Comparison of ENCODE assay signal across 1 cellular context in the genomic region with DNA sequence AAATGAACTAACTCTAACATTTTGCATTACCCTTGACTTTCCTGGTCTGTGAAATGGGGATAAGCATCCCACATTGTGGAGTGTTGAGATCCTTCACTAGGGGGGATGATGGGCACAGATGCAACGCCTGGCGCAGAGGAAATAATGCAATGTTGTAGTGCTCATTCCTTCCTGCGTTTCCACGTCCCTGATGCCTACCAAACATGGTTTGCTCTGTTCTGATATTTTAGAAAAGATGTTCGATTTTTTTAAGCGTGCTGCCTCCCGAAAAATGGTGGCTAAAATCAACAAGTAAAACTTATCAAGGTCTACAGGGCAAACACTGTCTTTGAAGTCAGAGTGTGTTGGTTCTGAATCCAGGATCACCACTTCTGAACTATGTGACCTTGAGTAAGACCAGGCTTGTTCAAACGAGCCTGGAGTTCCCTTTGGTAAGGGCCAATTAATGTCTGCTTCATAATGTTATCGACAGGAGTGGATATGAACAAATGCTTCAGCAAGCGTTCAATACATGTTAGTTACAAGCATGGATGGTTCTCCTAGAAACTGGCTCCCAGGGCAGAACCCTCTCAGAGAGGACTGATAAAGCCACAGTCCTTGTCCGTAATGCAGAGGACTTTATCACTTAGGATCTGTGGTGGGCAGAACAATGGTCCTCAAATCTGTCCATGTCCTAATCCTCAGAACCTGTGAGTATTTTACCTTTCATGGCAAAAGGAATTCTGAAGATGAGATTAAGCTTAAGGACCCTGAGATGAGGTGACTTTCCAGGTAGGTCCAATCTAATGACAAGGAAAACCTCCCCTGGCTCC.
TF ChIP-seq lines count a peak whose summit lies in the region.

No MANE protein-coding gene starts in this region.

TF ChIP-seq in HepG2, 621 proteins besides CTCF, POLR2A, EP300 and RAD21 (continued from another document and continues in another):
- TF ChIP-seq THAP9 (CRISPR knock-in tag; IDR thresholded peaks at IDR 0.05; ENCODE audit: borderline replicate concordance) (no peak), TCF12 (IDR thresholded peaks at IDR 0.05) (no peak), TCF12 (CRISPR knock-in tag; IDR thresholded peaks at IDR 0.05) (no peak), ARNTL (CRISPR knock-in tag; IDR thresholded peaks at IDR 0.05) (no peak), MBD4 (IDR thresholded peaks at IDR 0.05; ENCODE audit: borderline replicate concordance, low read length) (no peak), ARNT2 (CRISPR knock-in tag; IDR thresholded peaks at IDR 0.05; ENCODE audit: low read depth) (no peak), SP5 (CRISPR knock-in tag; IDR thresholded peaks at IDR 0.05; ENCODE audit: borderline replicate concordance, low read depth) (peak; percentile 58; the same call in 1 of the 2 replicates), RFXANK (CRISPR knock-in tag; IDR thresholded peaks at IDR 0.05) (no peak), MTF1 (CRISPR knock-in tag; IDR thresholded peaks at IDR 0.05) (no peak), ZNF816 (CRISPR knock-in tag; IDR thresholded peaks at IDR 0.05; ENCODE audit: borderline replicate concordance) (no peak), SSRP1 (CRISPR knock-in tag; IDR thresholded peaks at IDR 0.05) (peak; percentile 82; the same call in 1 of the 2 replicates), ZNF225 (CRISPR knock-in tag; IDR thresholded peaks at IDR 0.05) (no peak), ZSCAN5A (CRISPR knock-in tag; IDR thresholded peaks at IDR 0.05; ENCODE audit: borderline replicate concordance) (no peak), CCDC6 (CRISPR knock-in tag; IDR thresholded peaks at IDR 0.05) (no peak), ZNF12 (CRISPR knock-in tag; IDR thresholded peaks at IDR 0.05) (peak; percentile 49; the same call in 1 of the 2 replicates), YEATS4 (CRISPR knock-in tag; IDR thresholded peaks at IDR 0.05; ENCODE audit: borderline replicate concordance) (no peak), TFDP1 (CRISPR knock-in tag; IDR thresholded peaks at IDR 0.05; ENCODE audit: borderline replicate concordance) (no peak), ZBTB7A (CRISPR knock-in tag; IDR thresholded peaks at IDR 0.05) (no peak), ZNF567 (CRISPR knock-in tag; IDR thresholded peaks at IDR 0.05; ENCODE audit: borderline replicate concordance) (no peak), ARID3A (IDR thresholded peaks at IDR 0.05; ENCODE audit: low read depth, low read length) (0 out of 2 replicates have a peak, but pooled peaks have one; percentile 41), SRSF4 (IDR thresholded peaks at IDR 0.05; ENCODE audit: low read depth, low read length, poor library complexity, severe bottlenecking) (no peak), ZFP62 (CRISPR knock-in tag; IDR thresholded peaks at IDR 0.05) (no peak), ZNF274 (CRISPR knock-in tag; IDR thresholded peaks at IDR 0.05) (no peak; the same call in 1 of the 2 replicates), ETS1 (CRISPR knock-in tag; IDR thresholded peaks at IDR 0.05) (no peak), CHCHD3 (CRISPR knock-in tag; IDR thresholded peaks at IDR 0.05) (no peak), ZNF792 (CRISPR knock-in tag; IDR thresholded peaks at IDR 0.05) (0 out of 2 replicates have a peak, but pooled peaks have one; percentile 17), NR1H2 (CRISPR knock-in tag; IDR thresholded peaks at IDR 0.05; ENCODE audit: borderline replicate concordance, low read depth) (no peak), ZNF263 (CRISPR knock-in tag; IDR thresholded peaks at IDR 0.05) (0 out of 2 replicates have a peak, but pooled peaks have one; percentile 9), FOXP4 (CRISPR knock-in tag; IDR thresholded peaks at IDR 0.05) (peak; percentile 68), XBP1 (CRISPR knock-in tag; IDR thresholded peaks at IDR 0.05) (no peak), KLF6 (CRISPR knock-in tag; IDR thresholded peaks at IDR 0.05) (peak; percentile 18; the same call in 1 of the 2 replicates), ZNF383 (CRISPR knock-in tag; IDR thresholded peaks at IDR 0.05; ENCODE audit: borderline replicate concordance) (no peak), PHF5A (CRISPR knock-in tag; IDR thresholded peaks at IDR 0.05; ENCODE audit: low read depth, unreplicated experiment) (no peak)
- TF ChIP-seq, protein P1, sequence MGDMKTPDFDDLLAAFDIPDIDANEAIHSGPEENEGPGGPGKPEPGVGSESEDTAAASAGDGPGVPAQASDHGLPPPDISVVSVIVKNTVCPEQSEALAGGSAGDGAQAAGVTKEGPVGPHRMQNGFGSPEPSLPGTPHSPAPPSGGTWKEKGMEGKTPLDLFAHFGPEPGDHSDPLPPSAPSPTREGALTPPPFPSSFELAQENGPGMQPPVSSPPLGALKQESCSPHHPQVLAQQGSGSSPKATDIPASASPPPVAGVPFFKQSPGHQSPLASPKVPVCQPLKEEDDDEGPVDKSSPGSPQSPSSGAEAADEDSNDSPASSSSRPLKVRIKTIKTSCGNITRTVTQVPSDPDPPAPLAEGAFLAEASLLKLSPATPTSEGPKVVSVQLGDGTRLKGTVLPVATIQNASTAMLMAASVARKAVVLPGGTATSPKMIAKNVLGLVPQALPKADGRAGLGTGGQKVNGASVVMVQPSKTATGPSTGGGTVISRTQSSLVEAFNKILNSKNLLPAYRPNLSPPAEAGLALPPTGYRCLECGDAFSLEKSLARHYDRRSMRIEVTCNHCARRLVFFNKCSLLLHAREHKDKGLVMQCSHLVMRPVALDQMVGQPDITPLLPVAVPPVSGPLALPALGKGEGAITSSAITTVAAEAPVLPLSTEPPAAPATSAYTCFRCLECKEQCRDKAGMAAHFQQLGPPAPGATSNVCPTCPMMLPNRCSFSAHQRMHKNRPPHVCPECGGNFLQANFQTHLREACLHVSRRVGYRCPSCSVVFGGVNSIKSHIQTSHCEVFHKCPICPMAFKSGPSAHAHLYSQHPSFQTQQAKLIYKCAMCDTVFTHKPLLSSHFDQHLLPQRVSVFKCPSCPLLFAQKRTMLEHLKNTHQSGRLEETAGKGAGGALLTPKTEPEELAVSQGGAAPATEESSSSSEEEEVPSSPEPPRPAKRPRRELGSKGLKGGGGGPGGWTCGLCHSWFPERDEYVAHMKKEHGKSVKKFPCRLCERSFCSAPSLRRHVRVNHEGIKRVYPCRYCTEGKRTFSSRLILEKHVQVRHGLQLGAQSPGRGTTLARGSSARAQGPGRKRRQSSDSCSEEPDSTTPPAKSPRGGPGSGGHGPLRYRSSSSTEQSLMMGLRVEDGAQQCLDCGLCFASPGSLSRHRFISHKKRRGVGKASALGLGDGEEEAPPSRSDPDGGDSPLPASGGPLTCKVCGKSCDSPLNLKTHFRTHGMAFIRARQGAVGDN (CRISPR knock-in tag; IDR thresholded peaks at IDR 0.05): no peak
- TF ChIP-seq, protein P2, sequence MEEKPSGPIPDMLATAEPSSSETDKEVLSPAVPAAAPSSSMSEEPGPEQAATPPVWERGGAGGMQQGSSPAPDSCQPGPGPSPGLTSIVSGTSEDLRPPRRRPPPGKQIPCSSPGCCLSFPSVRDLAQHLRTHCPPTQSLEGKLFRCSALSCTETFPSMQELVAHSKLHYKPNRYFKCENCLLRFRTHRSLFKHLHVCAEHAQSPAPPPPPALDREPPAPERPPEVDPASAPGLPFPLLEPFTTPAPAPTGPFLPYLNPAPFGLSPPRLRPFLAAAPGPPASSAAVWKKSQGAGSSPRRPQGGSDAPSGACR (CRISPR knock-in tag; IDR thresholded peaks at IDR 0.05): 0 out of 2 replicates have a peak, but pooled peaks have one; percentile 13
- TF ChIP-seq, protein P3, sequence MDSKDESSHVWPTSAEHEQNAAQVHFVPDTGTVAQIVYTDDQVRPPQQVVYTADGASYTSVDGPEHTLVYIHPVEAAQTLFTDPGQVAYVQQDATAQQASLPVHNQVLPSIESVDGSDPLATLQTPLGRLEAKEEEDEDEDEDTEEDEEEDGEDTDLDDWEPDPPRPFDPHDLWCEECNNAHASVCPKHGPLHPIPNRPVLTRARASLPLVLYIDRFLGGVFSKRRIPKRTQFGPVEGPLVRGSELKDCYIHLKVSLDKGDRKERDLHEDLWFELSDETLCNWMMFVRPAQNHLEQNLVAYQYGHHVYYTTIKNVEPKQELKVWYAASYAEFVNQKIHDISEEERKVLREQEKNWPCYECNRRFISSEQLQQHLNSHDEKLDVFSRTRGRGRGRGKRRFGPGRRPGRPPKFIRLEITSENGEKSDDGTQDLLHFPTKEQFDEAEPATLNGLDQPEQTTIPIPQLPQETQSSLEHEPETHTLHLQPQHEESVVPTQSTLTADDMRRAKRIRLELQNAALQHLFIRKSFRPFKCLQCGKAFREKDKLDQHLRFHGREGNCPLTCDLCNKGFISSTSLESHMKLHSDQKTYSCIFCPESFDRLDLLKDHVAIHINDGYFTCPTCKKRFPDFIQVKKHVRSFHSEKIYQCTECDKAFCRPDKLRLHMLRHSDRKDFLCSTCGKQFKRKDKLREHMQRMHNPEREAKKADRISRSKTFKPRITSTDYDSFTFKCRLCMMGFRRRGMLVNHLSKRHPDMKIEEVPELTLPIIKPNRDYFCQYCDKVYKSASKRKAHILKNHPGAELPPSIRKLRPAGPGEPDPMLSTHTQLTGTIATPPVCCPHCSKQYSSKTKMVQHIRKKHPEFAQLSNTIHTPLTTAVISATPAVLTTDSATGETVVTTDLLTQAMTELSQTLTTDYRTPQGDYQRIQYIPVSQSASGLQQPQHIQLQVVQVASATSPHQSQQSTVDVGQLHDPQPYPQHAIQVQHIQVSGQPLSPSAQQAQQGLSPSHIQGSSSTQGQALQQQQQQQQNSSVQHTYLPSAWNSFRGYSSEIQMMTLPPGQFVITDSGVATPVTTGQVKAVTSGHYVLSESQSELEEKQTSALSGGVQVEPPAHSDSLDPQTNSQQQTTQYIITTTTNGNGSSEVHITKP (CRISPR knock-in tag; IDR thresholded peaks at IDR 0.05; ENCODE audit: low read depth): peak; percentile 41; the same call in 1 of the 2 replicates
